Comparison of ENCODE assay signal across 23 cellular contexts in the genomic region with DNA sequence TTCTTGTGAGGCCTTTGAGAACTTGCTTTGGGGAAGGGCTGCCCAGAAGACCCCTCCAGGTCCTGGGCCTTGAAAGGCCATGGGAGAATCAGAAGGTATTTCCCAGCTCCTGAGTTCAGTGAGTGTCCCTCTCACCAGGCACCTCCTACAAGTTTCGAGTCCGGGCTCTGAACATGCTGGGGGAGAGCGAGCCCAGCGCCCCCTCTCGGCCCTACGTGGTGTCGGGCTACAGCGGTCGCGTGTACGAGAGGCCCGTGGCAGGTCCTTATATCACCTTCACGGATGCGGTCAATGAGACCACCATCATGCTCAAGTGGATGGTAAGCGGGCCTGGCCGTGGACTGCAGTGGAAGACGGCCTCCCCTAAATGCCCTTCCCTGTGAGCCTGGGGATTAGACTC.
DNase-seq lines count a peak whose midpoint lies in the region; ATAC-seq, FAIRE-seq and TF ChIP-seq lines count a peak whose summit lies in the region.
"Had no signal": no experiment of that assay in that cellular context is flagged by ENCODE, and none has a peak within 500 bp of the region (broad histone marks: within the 10 kb centered on the region; RNA-seq: fewer than 3 reads in every experiment).

No MANE protein-coding gene starts in this region.

- no peak overlapping the region for H3K4me3 Mint-ChIP-seq in T-helper 17 cell
- H3K4me3 Mint-ChIP-seq: CD8-positive, alpha-beta memory T cell had no signal

- intact Hi-C loops in mucosa of descending colon (cut with DNase I, micrococcal nuclease): loop anchor here (5.0 to 10.0 kb wide), 4 partner anchors 65 to 227 kb away; a partner anchor contains a TSS

- no peaks in the 10 kb centered on the region for H3K36me3 Mint-ChIP-seq in T-helper 17 cell (ENCODE audit: low read depth)
- H3K36me3 Mint-ChIP-seq: CD8-positive, alpha-beta memory T cell had no signal

- no peaks in the 10 kb centered on the region for H4K20me1 ChIP-seq in H1 (replicated peaks in 1 of 2; ENCODE audit: control insufficient read depth in 1 of 2, insufficient read depth in 2 of 2, low read length in 2 of 2)

- H3K27ac Mint-ChIP-seq in T-helper 17 cell: no peak overlapping the region
- H3K27ac Mint-ChIP-seq: CD8-positive, alpha-beta memory T cell had no signal

- H3K36me3 ChIP-seq in H7 (replicated peaks; ENCODE audit: control insufficient read depth, insufficient read depth, low read length): no peaks in the 10 kb centered on the region
- H3K36me3 ChIP-seq in H1 (ENCODE audit: control insufficient read depth in 2 of 4, insufficient read depth in 4 of 4, low read length in 3 of 4): peaks cover 0 to 4% (median 0%) of the 10 kb centered on the region in 4 experiments; a peak in 4 of 8 replicates
- H3K36me3 ChIP-seq in mesendoderm (ENCODE audit: control insufficient read depth, insufficient read depth, low read length): no peaks in the 10 kb centered on the region
- no peaks in the 10 kb centered on the region for H3K36me3 ChIP-seq in mucosa of descending colon (ENCODE audit: low read depth)
- H3K36me3 ChIP-seq: SJSA1 had no signal

- no peak overlapping the region for H3K4me2 ChIP-seq in H1 (ENCODE audit: insufficient read depth in 1 of 2, low read depth in 2 of 2, low read length in 2 of 2)
- H3K4me2 ChIP-seq in mesendoderm (ENCODE audit: low read length): no peak overlapping the region

- POLR2A ChIA-PET in H1 (lab: Charles Lee; ENCODE audit: partially characterized antibody): no interaction called here

- H2AK5ac ChIP-seq in H1 (ENCODE audit: low read depth, low read length) (no peak overlapping the region), mesendoderm (ENCODE audit: low read length) (no peak overlapping the region)

- CTCF ChIA-PET in H1 (lab: Charles Lee; ENCODE audit: partially characterized antibody): interaction anchor here (0.6 to 7.4 kb wide), 21 partner anchors 8 to 227 kb away, joined by 3 to 63 read pairs (median 4); a partner anchor contains a TSS

- ATAC-seq in mucosa of descending colon: no peak
- no peak for ATAC-seq in T-helper 17 cell
- ATAC-seq: Right ventricle myocardium inferior had no signal

- H3K9ac ChIP-seq in H1 (replicated peaks in 1 of 4; ENCODE audit: extremely low read depth in 1 of 4, low read depth in 3 of 4, low read length in 3 of 4): no peak overlapping the region
- no peak overlapping the region for H3K9ac ChIP-seq in mesendoderm (ENCODE audit: low read length)
- H3K9ac ChIP-seq: GM23248 had no signal

- no peak overlapping the region for H3K23ac ChIP-seq in H1 (ENCODE audit: insufficient read length)
- H3K23ac ChIP-seq in mesendoderm (ENCODE audit: low read length): no peak overlapping the region

- no peak overlapping the region for H2BK12ac ChIP-seq in H1 (ENCODE audit: low read depth, low read length)

- no peak overlapping the region for H3K4ac ChIP-seq in H1 (replicated peaks; ENCODE audit: insufficient read length, low read depth, low read length)
- no peak overlapping the region for H3K4ac ChIP-seq in mesendoderm (ENCODE audit: low read depth, low read length)

- H2BK15ac ChIP-seq in H1 (ENCODE audit: low read length) (no peak overlapping the region), mesendoderm (replicated peaks; ENCODE audit: low read depth) (no peak overlapping the region)

- no peak overlapping the region for H3K14ac ChIP-seq in H1 (ENCODE audit: insufficient read length)

- H3K9me3 ChIP-seq in H1 (ENCODE audit: insufficient read depth in 2 of 2, low read depth in 1 of 2, low read length in 1 of 2) (no peaks in the 10 kb centered on the region), mucosa of descending colon (no peaks in the 10 kb centered on the region), T-helper 17 cell (ENCODE audit: control insufficient read depth, low read length, poor library complexity, severe bottlenecking) (no peaks in the 10 kb centered on the region)
- H3K9me3 ChIP-seq: SJSA1 had no signal

- peaks cover 12% of the 10 kb centered on the region for H3K4me1 Mint-ChIP-seq in T-helper 17 cell

- H3K56ac ChIP-seq in H1 (replicated peaks; ENCODE audit: insufficient read length, low read depth, low read length) (no peak overlapping the region), mesendoderm (ENCODE audit: low read length) (no peak overlapping the region)

- H3K79me1 ChIP-seq in H1 (ENCODE audit: low read depth, low read length) (no peaks in the 10 kb centered on the region), mesendoderm (ENCODE audit: low read length) (no peaks in the 10 kb centered on the region)

- H3K4me1 ChIP-seq in H1 (replicated peaks in 1 of 4; ENCODE audit: control insufficient read depth in 3 of 4, insufficient read depth in 4 of 4, low read length in 3 of 4) (peaks cover 0 to 11% (median 5%) of the 10 kb centered on the region in 4 experiments; a peak in 5 of 7 replicates), mesendoderm (ENCODE audit: control insufficient read depth, low read depth, low read length) (no peaks in the 10 kb centered on the region), mucosa of descending colon (ENCODE audit: low read depth) (no peaks in the 10 kb centered on the region)

- H3K18ac ChIP-seq in H1 (ENCODE audit: extremely low read depth, low read length) (no peak overlapping the region), mesendoderm (ENCODE audit: low read length) (no peak overlapping the region)

- H3K27me3 Mint-ChIP-seq in T-helper 17 cell: peaks cover 39% of the 10 kb centered on the region

- H4K91ac ChIP-seq in H1 (replicated peaks; ENCODE audit: insufficient read length, low read length): no peak overlapping the region

- no peak for FAIRE-seq in H1 (lab: Jason Lieb, UNC)
- FAIRE-seq: A204.1 had no signal

- H2BK5ac ChIP-seq in H1 (ENCODE audit: low read depth, low read length) (no peak overlapping the region), mesendoderm (ENCODE audit: low read length) (no peak overlapping the region)

- H4K8ac ChIP-seq in H1 (ENCODE audit: extremely low read depth, insufficient read depth, low read length): no peak overlapping the region; the same call in 1 of the 2 replicates
- H4K8ac ChIP-seq in mesendoderm (ENCODE audit: low read depth, low read length): no peak overlapping the region

- H3K4me3 ChIP-seq in H7 (ENCODE audit: insufficient read depth, low read depth, low read length): no peak overlapping the region
- H3K4me3 ChIP-seq in H1 (ENCODE audit: extremely low read depth in 1 of 4, insufficient read depth in 2 of 4, low read depth in 3 of 4, low read length in 4 of 4): no peak overlapping the region
- no peak overlapping the region for H3K4me3 ChIP-seq in mesendoderm (ENCODE audit: low read length)
- H3K4me3 ChIP-seq in mucosa of descending colon: no peak overlapping the region
- H3K4me3 ChIP-seq: GM23248, SJSA1 had no signal

- WGBS in H1 (ENCODE audit: extremely low coverage in 1 of 2, insufficient coverage in 1 of 2, insufficient read length in 1 of 2, insufficient replicate concordance in 2 of 2, low coverage in 1 of 2, low lambda C conversion rate in 2 of 2, missing lambda C conversion rate in 1 of 2), 2 experiments: 93% methylated on average over 17 of the region's 17 CpGs; no CpG with 5 or more reads in 1 of the 2 experiments
- WGBS in mesendoderm (ENCODE audit: extremely low coverage, insufficient coverage, low lambda C conversion rate): no CpG with 5 or more reads among the region's 17 CpGs

- no peak overlapping the region for H2BK120ac ChIP-seq in H1 (replicated peaks; ENCODE audit: low read depth, low read length)
- H2BK120ac ChIP-seq in mesendoderm (ENCODE audit: low read depth, low read length): no peak overlapping the region

- DNase-seq in ELF-1 (ENCODE audit: low read depth, low spot score) (peak; percentile 26), H7 (peak; percentile 58), H1 (ENCODE audit: low read depth in 1 of 2, low spot score in 2 of 2) (no peak), mesendoderm (peak; percentile 23), mucosa of descending colon (no peak), T-helper 17 cell (no peak)
- DNase-seq in activated CD4-positive, alpha-beta T cell treated with anti-CD3 and anti-CD28 coated beads for 1 hour: no peak
- DNase-seq: CD8-positive, alpha-beta memory T cell; GDM1; GM23248; KBM-7; NCI-H1105; NCI-H146; NCI-H2081; NCI-H2171; NCI-H524 treated with DMSO at 0.1 percent for 48 hours; NCI-H82; OCI-M1; T-helper 1 cell had no signal

- no peaks in the 10 kb centered on the region for H3K27me3 ChIP-seq in H7 (ENCODE audit: control insufficient read depth, insufficient read depth, low read length)
- no peaks in the 10 kb centered on the region for H3K27me3 ChIP-seq in H1 (replicated peaks in 1 of 4; ENCODE audit: control insufficient read depth in 3 of 4, extremely low read depth in 1 of 4, insufficient read depth in 3 of 4, low read length in 3 of 4)
- no peaks in the 10 kb centered on the region for H3K27me3 ChIP-seq in mesendoderm (ENCODE audit: insufficient read depth, low read length, poor library complexity)
- H3K27me3 ChIP-seq: SJSA1 had no signal

- no peaks in the 10 kb centered on the region for H3K79me2 ChIP-seq in H1 (ENCODE audit: control insufficient read depth in 1 of 2, insufficient read depth in 2 of 2, low read length in 2 of 2)
- no peaks in the 10 kb centered on the region for H3K79me2 ChIP-seq in mesendoderm (ENCODE audit: control insufficient read depth, insufficient read depth, low read length)

- no peaks in the 10 kb centered on the region for H3K23me2 ChIP-seq in H1 (ENCODE audit: low read depth, low read length)

- H3K27ac ChIP-seq in H1 (ENCODE audit: low read depth, low read length) (no peak overlapping the region), mesendoderm (ENCODE audit: low read depth, low read length) (no peak overlapping the region)
- H3K27ac ChIP-seq: C4-2B, GM23248, SJSA1 had no signal

- TF ChIP-seq POLR2A in H1 (IDR thresholded peaks at IDR 0.05; ENCODE audit: control extremely low read depth in 1 of 2, low read depth in 2 of 2, low read length in 2 of 2): no peak

- H2BK20ac ChIP-seq in H1 (ENCODE audit: low read length): no peak overlapping the region

- peak; percentile 34 to 52; a peak in 3 of 4 replicates for TF ChIP-seq RAD21 in H1 (IDR thresholded peaks at IDR 0.05 in 1 of 2, conservative IDR thresholded peaks at IDR 0.05 in 1 of 2; ENCODE audit: low read depth in 2 of 2, low read length in 2 of 2)

- no peak overlapping the region for H2AFZ ChIP-seq in H1 (ENCODE audit: low read length)
- H2AFZ ChIP-seq: GM23248 had no signal

- TF ChIP-seq EP300 in H1 (IDR thresholded peaks at IDR 0.05; ENCODE audit: borderline replicate concordance in 1 of 2, low read depth in 2 of 2, low read length in 2 of 2): no peak

- TF ChIP-seq CTCF in H1 (IDR thresholded peaks at IDR 0.05; ENCODE audit: control extremely low read depth in 1 of 3, insufficient read depth in 1 of 3, low read depth in 1 of 3, low read length in 3 of 3) (peak; percentile 21 to 36 (median 31); a peak in 3 of 4 replicates), mucosa of descending colon (IDR thresholded peaks at IDR 0.05) (no peak)

- H4K5ac ChIP-seq in H1 (ENCODE audit: insufficient read length, low read depth, low read length) (no peak overlapping the region), mesendoderm (ENCODE audit: low read length) (no peak overlapping the region)

TF ChIP-seq in H1, 55 proteins besides CTCF, POLR2A, EP300 and RAD21 (continues in another document):
- TF ChIP-seq, protein P1, sequence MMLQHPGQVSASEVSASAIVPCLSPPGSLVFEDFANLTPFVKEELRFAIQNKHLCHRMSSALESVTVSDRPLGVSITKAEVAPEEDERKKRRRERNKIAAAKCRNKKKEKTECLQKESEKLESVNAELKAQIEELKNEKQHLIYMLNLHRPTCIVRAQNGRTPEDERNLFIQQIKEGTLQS (IDR thresholded peaks at IDR 0.05; ENCODE audit: insufficient read depth, low read depth, low read length): no peak

Comparison
In these comparisons a context has a peak if more than half of its experiments do, and no peak if none do; other contexts are left out.
1. DNase-seq: peak in ELF-1 (single experiment), H7 (single experiment) and mesendoderm (single experiment); none in H1 (0 of 2), activated CD4-positive, alpha-beta T cell treated with anti-CD3 and anti-CD28 coated beads for 1 hour (single experiment), mucosa of descending colon (0 of 3) and T-helper 17 cell (0 of 3).